8 cellular contexts compared by ENCODE assay signal in genomic region chr17:50129303-50129945, GRCh38. TPM values are rescaled to one million over a fixed set of nuclear protein-coding genes. Genes with fewer than 3 reads are reported as not detected.
DNase-seq lines count a peak whose midpoint lies in the region; ATAC-seq and TF ChIP-seq lines count a peak whose summit lies in the region.

No MANE protein-coding gene starts in this region.

- H3K4me3 ChIP-seq in left lung (peak overlapping the region; percentile 28 to 30), vagina (peak overlapping the region; percentile 49 to 67)

- peak; percentile 4 for ATAC-seq in left lung

- DNase-seq in NCI-H1694 (lab: John Stamatoyannopoulos, UW) (peak; percentile 33), NCI-H1694 treated with DMSO at 0.1 percent for 48 hours (lab: John Stamatoyannopoulos, UW) (no peak), RPMI7951 (ENCODE audit: low read depth) (peak; percentile 45), left lung (peak in 1 of 2 donors; percentile 78), vagina (ENCODE audit: extremely low spot score in 2 of 2) (no peak), RKO (ENCODE audit: low spot score) (no peak), GOT3 (lab: John Stamatoyannopoulos, UW) (no peak)
- DNase-seq in central memory CD4-positive, alpha-beta T cell, result peak; percentile 52

- H3K36me3 ChIP-seq in left lung (peaks cover 0 to 6% of the 10 kb centered on the region in 2 donors), vagina (peaks cover 0 to 3% of the 10 kb centered on the region in 2 donors)

- peak overlapping the region in 1 of 2 donors; percentile 41 for H3K27ac ChIP-seq in left lung
- peak overlapping the region; percentile 27 for H3K27ac ChIP-seq in vagina

- no peaks in the 10 kb centered on the region for H3K9me3 ChIP-seq in left lung
- no peaks in the 10 kb centered on the region for H3K9me3 ChIP-seq in vagina

- intact Hi-C loops in left lung (cut with DNase I), result no loop called here
- intact Hi-C loops in vagina (cut with DNase I), result no loop called here

- TF ChIP-seq CTCF in left lung (IDR thresholded peaks at IDR 0.05) (no peak), vagina (IDR thresholded peaks at IDR 0.05) (no peak)

- no peak for TF ChIP-seq POLR2A in vagina (IDR thresholded peaks at IDR 0.05)

- H3K27me3 ChIP-seq in left lung, result peaks cover 7 to 50% of the 10 kb centered on the region in 2 donors
- no peaks in the 10 kb centered on the region for H3K27me3 ChIP-seq in vagina

- H3K4me1 ChIP-seq in left lung, result peaks cover 8 to 47% of the 10 kb centered on the region in 2 donors
- H3K4me1 ChIP-seq in vagina, result peaks cover 45% of the 10 kb centered on the region

RNA-seq across cellular contexts. Expression of gene SAMD14, which starts 0.5 kb away (rescaled TPM):
- 0.10 and 0.24 TPM in 2 replicates for total RNA-seq in RPMI7951 (2014; rRNA removed; shearing (Covaris generic))
- total RNA-seq in left lung (10 to 100 TPM in 1 of 2 donors, 1 to 10 TPM in 1; 8.4 to 10.2 TPM), vagina (4.4 TPM)

RNA-seq across cellular contexts. Expression of gene PPP1R9B, which starts 21.1 kb away (rescaled TPM):
- total RNA-seq in RPMI7951 (2014; rRNA removed; shearing (Covaris generic)), result 9.5 and 12.8 TPM in 2 replicates
- total RNA-seq in left lung, result 10 to 100 TPM; 67.4 to 86.6 TPM
- 37.6 TPM for total RNA-seq in vagina

RNA-seq across cellular contexts. Expression of gene PDK2, which starts 34.3 kb away (rescaled TPM):
- 13.9 and 19.2 TPM in 2 replicates for total RNA-seq in RPMI7951 (2014; rRNA removed; shearing (Covaris generic))
- 10 to 100 TPM; 20.7 to 32.0 TPM for total RNA-seq in left lung
- total RNA-seq in vagina, result 44.4 TPM

RNA-seq across cellular contexts. Expression of gene SGCA, which starts 36.4 kb away (rescaled TPM):
- total RNA-seq in RPMI7951 (2014; rRNA removed; shearing (Covaris generic)), result not detected in 2 replicates
- 10 to 100 TPM in 1 of 2 donors, 1 to 10 TPM in 1; 8.3 to 18.5 TPM for total RNA-seq in left lung
- 2.2 TPM for total RNA-seq in vagina

Comparison
In these comparisons a context has a peak if more than half of its experiments do, and no peak if none do; other contexts are left out.
1. DNase-seq: peak in NCI-H1694 (single experiment), RPMI7951 (single experiment) and central memory CD4-positive, alpha-beta T cell (single experiment); none in NCI-H1694 treated with DMSO at 0.1 percent for 48 hours (single experiment), vagina (0 of 2), RKO (single experiment) and GOT3 (single experiment).